In genomic region chr20:9515211-9515580, GRCh38 we compare ENCODE assay signal across 17 cellular contexts. TPM values are rescaled to one million over a fixed set of nuclear protein-coding genes. Genes with fewer than 3 reads are reported as not detected.
DNase-seq lines count a peak whose midpoint lies in the region; ATAC-seq, FAIRE-seq and TF ChIP-seq lines count a peak whose summit lies in the region.
"Had no signal": no experiment of that assay in that cellular context is flagged by ENCODE, and none has a peak within 500 bp of the region (broad histone marks: within the 10 kb centered on the region; RNA-seq: fewer than 3 reads in every experiment).

No MANE protein-coding gene starts in this region.

- H3K4me3 ChIP-seq in HUES64 (ENCODE audit: low read length) (peak overlapping the region; percentile 63), H1 (ENCODE audit: extremely low read depth in 1 of 4, insufficient read depth in 2 of 4, low read depth in 3 of 4, low read length in 4 of 4) (peak overlapping the region; percentile 17 to 63 (median 48); a peak in 7 of 8 replicates), neural progenitor cell (peak overlapping the region; percentile 48)
- H3K4me3 ChIP-seq: HAP-1, lung had no signal

- no peak overlapping the region for H2AK5ac ChIP-seq in H1 (ENCODE audit: low read depth, low read length)

- H3K4ac ChIP-seq in H1 (replicated peaks; ENCODE audit: insufficient read length, low read depth, low read length): no peak overlapping the region

- H2BK12ac ChIP-seq in H1 (ENCODE audit: low read depth, low read length): no peak overlapping the region

- POLR2A ChIA-PET in H1 (lab: Charles Lee; ENCODE audit: partially characterized antibody): no interaction called here

- H3K79me2 ChIP-seq in H1 (ENCODE audit: control insufficient read depth in 1 of 2, insufficient read depth in 2 of 2, low read length in 2 of 2) (no peaks in the 10 kb centered on the region), neural progenitor cell (ENCODE audit: low read depth) (no peaks in the 10 kb centered on the region)

- no peaks in the 10 kb centered on the region for H3K36me3 ChIP-seq in HUES64 (ENCODE audit: insufficient read depth, low read length)
- no peaks in the 10 kb centered on the region for H3K36me3 ChIP-seq in H1 (ENCODE audit: control insufficient read depth in 2 of 4, insufficient read depth in 4 of 4, low read length in 3 of 4)
- no peaks in the 10 kb centered on the region for H3K36me3 ChIP-seq in neural progenitor cell
- H3K36me3 ChIP-seq: HAP-1 had no signal

- H2BK15ac ChIP-seq in H1 (ENCODE audit: low read length): no peak overlapping the region; the same call in 1 of the 2 replicates

- H3K27ac Mint-ChIP-seq in CD14-positive monocyte (peak overlapping the region in 1 of 7 donors; percentile 24), neural progenitor cell (no peak overlapping the region)
- no peak overlapping the region for H3K27ac Mint-ChIP-seq in activated T-helper 17 cell treated with anti-CD3 and anti-CD28 coated beads, Interleukin-2, amount 50 U/mL, for 72 hours
- H3K27ac Mint-ChIP-seq: activated CD4-positive, alpha-beta T cell treated with anti-CD3 and anti-CD28 coated beads, Interleukin-2, amount 10 ng/mL, durations not matched to agents 7 days and 5 days had no signal

- peaks cover 100% of the 10 kb centered on the region for H3K27me3 ChIP-seq in HUES64 (ENCODE audit: insufficient read depth, low read length)
- peaks cover 51 to 93% (median 72%) of the 10 kb centered on the region in 4 experiments for H3K27me3 ChIP-seq in H1 (replicated peaks in 1 of 4; ENCODE audit: control insufficient read depth in 3 of 4, extremely low read depth in 1 of 4, insufficient read depth in 3 of 4, low read length in 3 of 4)
- H3K27me3 ChIP-seq in neural progenitor cell: peaks cover 96% of the 10 kb centered on the region

- TF ChIP-seq CTCF in CD14-positive monocyte (IDR thresholded peaks at IDR 0.05): no peak
- no peak for TF ChIP-seq CTCF in H1 (IDR thresholded peaks at IDR 0.05; ENCODE audit: control extremely low read depth in 1 of 3, insufficient read depth in 1 of 3, low read depth in 1 of 3, low read length in 3 of 3)
- TF ChIP-seq CTCF in neural progenitor cell (IDR thresholded peaks at IDR 0.05): no peak

- no peak for TF ChIP-seq RAD21 in H1 (IDR thresholded peaks at IDR 0.05 in 1 of 2, conservative IDR thresholded peaks at IDR 0.05 in 1 of 2; ENCODE audit: low read depth in 2 of 2, low read length in 2 of 2)

- DNase-seq in CD14-positive monocyte (ENCODE audit: low spot score): no peak
- no peak for DNase-seq in H1 (ENCODE audit: low read depth in 1 of 2, low spot score in 2 of 2)
- DNase-seq in neural progenitor cell (ENCODE audit: low spot score): no peak
- no peak for DNase-seq in NAMALWA (ENCODE audit: low spot score)
- DNase-seq in GM12891 (ENCODE audit: insufficient read length, low spot score): no peak
- DNase-seq: activated CD4-positive, alpha-beta T cell treated with anti-CD3 and anti-CD28 coated beads, Interleukin-2, amount 10 ng/mL, durations not matched to agents 7 days and 5 days; activated naive CD4-positive, alpha-beta T cell; foreskin keratinocyte; NCI-H2029; stimulated activated CD4-positive, alpha-beta T cell treated with anti-CD3 and anti-CD28 coated beads, Interleukin-4, amount 100 ng/mL, for 1 hour; stimulated activated naive CD8-positive, alpha-beta T cell treated with anti-CD3 and anti-CD28 coated beads, Interleukin-15, Interleukin-2, amounts not matched to agents 100 U/mL and 50 U/mL, for 24 hours had no signal

- no peak overlapping the region for H3K56ac ChIP-seq in H1 (replicated peaks; ENCODE audit: insufficient read length, low read depth, low read length)

- H2BK5ac ChIP-seq in H1 (ENCODE audit: low read depth, low read length): no peak overlapping the region

- 0 out of 2 replicates have a peak overlapping the region, but pooled peaks have one; percentile 21 for H3K18ac ChIP-seq in H1 (ENCODE audit: extremely low read depth, low read length)

- no peak overlapping the region for H3K14ac ChIP-seq in H1 (ENCODE audit: insufficient read length)

- CTCF ChIA-PET in H1 (lab: Charles Lee; ENCODE audit: partially characterized antibody): interaction anchor here (0.9 to 10.5 kb wide), 8 partner anchors 11 to 397 kb away, joined by 3 to 79 read pairs (median 4); no protein-coding TSS in a partner anchor

- 14% methylated on average over 13 of the region's 13 CpGs for WGBS in HUES64
- 8% methylated on average over 13 of the region's 13 CpGs; no CpG with 5 or more reads in 1 of the 2 experiments for WGBS in H1 (ENCODE audit: extremely low coverage in 1 of 2, insufficient coverage in 1 of 2, insufficient read length in 1 of 2, insufficient replicate concordance in 2 of 2, low coverage in 1 of 2, low lambda C conversion rate in 2 of 2, missing lambda C conversion rate in 1 of 2), 2 experiments

- no peak for TF ChIP-seq EP300 in H1 (IDR thresholded peaks at IDR 0.05; ENCODE audit: borderline replicate concordance in 1 of 2, low read depth in 2 of 2, low read length in 2 of 2)

- H4K5ac ChIP-seq in H1 (ENCODE audit: insufficient read length, low read depth, low read length): no peak overlapping the region

- H3K36me3 Mint-ChIP-seq in CD14-positive monocyte (peaks cover 18 to 23% of the 10 kb centered on the region in 2 donors), neural progenitor cell (peaks cover 3% of the 10 kb centered on the region)
- H3K36me3 Mint-ChIP-seq in activated T-helper 17 cell treated with anti-CD3 and anti-CD28 coated beads, Interleukin-2, amount 50 U/mL, for 72 hours (ENCODE audit: low read depth): no peaks in the 10 kb centered on the region

- H3K9me3 ChIP-seq in HUES64 (ENCODE audit: insufficient read depth, low read depth, low read length) (no peaks in the 10 kb centered on the region), H1 (ENCODE audit: insufficient read depth in 2 of 2, low read depth in 1 of 2, low read length in 1 of 2) (no peaks in the 10 kb centered on the region), neural progenitor cell (ENCODE audit: low read depth) (no peaks in the 10 kb centered on the region)
- H3K9me3 ChIP-seq: HAP-1 had no signal

- peaks cover 43% of the 10 kb centered on the region for H3K4me1 Mint-ChIP-seq in CD14-positive monocyte
- peaks cover 55% of the 10 kb centered on the region for H3K4me1 Mint-ChIP-seq in neural progenitor cell
- H3K4me1 Mint-ChIP-seq in activated T-helper 17 cell treated with anti-CD3 and anti-CD28 coated beads, Interleukin-2, amount 50 U/mL, for 72 hours: no peaks in the 10 kb centered on the region
- H3K4me1 Mint-ChIP-seq: activated CD4-positive, alpha-beta T cell treated with anti-CD3 and anti-CD28 coated beads, Interleukin-2, amount 10 ng/mL, durations not matched to agents 7 days and 5 days had no signal

- intact Hi-C loops in CD14-positive monocyte (cut with micrococcal nuclease): no loop called here

- H3K9me3 Mint-ChIP-seq in CD14-positive monocyte (peaks cover 0 to 16% (median 6%) of the 10 kb centered on the region in 7 donors), neural progenitor cell (peaks cover 10% of the 10 kb centered on the region)
- H3K9me3 Mint-ChIP-seq in activated T-helper 17 cell treated with anti-CD3 and anti-CD28 coated beads, Interleukin-2, amount 50 U/mL, for 72 hours: no peaks in the 10 kb centered on the region
- H3K9me3 Mint-ChIP-seq: activated CD4-positive, alpha-beta T cell treated with anti-CD3 and anti-CD28 coated beads, Interleukin-2, amount 10 ng/mL, durations not matched to agents 7 days and 5 days had no signal

- peak overlapping the region; percentile 74 to 93 for H3K4me2 ChIP-seq in H1 (ENCODE audit: insufficient read depth in 1 of 2, low read depth in 2 of 2, low read length in 2 of 2)
- H3K4me2 ChIP-seq in neural progenitor cell: peak overlapping the region; percentile 92

- H2AFZ ChIP-seq in H1 (ENCODE audit: low read length) (no peak overlapping the region), neural progenitor cell (replicated peaks) (no peak overlapping the region)

- no peak overlapping the region for H2BK120ac ChIP-seq in H1 (replicated peaks; ENCODE audit: low read depth, low read length)

- H4K91ac ChIP-seq in H1 (replicated peaks; ENCODE audit: insufficient read length, low read length): no peak overlapping the region

- H3K4me1 ChIP-seq in HUES64 (ENCODE audit: insufficient read depth, low read length) (peaks cover 46% of the 10 kb centered on the region), H1 (replicated peaks in 1 of 4; ENCODE audit: control insufficient read depth in 3 of 4, insufficient read depth in 4 of 4, low read length in 3 of 4) (peaks cover 4 to 31% (median 14%) of the 10 kb centered on the region in 4 experiments; a peak in 6 of 7 replicates), neural progenitor cell (peaks cover 51% of the 10 kb centered on the region)
- H3K4me1 ChIP-seq: foreskin keratinocyte, HAP-1 had no signal

- no peak for TF ChIP-seq POLR2A in H1 (IDR thresholded peaks at IDR 0.05; ENCODE audit: control extremely low read depth in 1 of 2, low read depth in 2 of 2, low read length in 2 of 2)
- TF ChIP-seq POLR2A in GM12891 (IDR thresholded peaks at IDR 0.05; ENCODE audit: low read depth, low read length): no peak

- H3K23me2 ChIP-seq in H1 (ENCODE audit: low read depth, low read length): peaks cover 14% of the 10 kb centered on the region; the same call in 1 of the 2 replicates

- H3K4me3 Mint-ChIP-seq in CD14-positive monocyte (peak overlapping the region; percentile 79 to 92), neural progenitor cell (peak overlapping the region; percentile 87)
- H3K4me3 Mint-ChIP-seq in activated T-helper 17 cell treated with anti-CD3 and anti-CD28 coated beads, Interleukin-2, amount 50 U/mL, for 72 hours: no peak overlapping the region
- H3K4me3 Mint-ChIP-seq: activated CD4-positive, alpha-beta T cell treated with anti-CD3 and anti-CD28 coated beads, Interleukin-2, amount 10 ng/mL, durations not matched to agents 7 days and 5 days had no signal

- no peak overlapping the region for H3K23ac ChIP-seq in H1 (ENCODE audit: insufficient read length)

- FAIRE-seq in H1 (lab: Jason Lieb, UNC): no peak
- FAIRE-seq in GM12891 (lab: Jason Lieb, UNC): no peak
- FAIRE-seq: HepG2 had no signal

- no peaks in the 10 kb centered on the region for H4K20me1 ChIP-seq in H1 (replicated peaks in 1 of 2; ENCODE audit: control insufficient read depth in 1 of 2, insufficient read depth in 2 of 2, low read length in 2 of 2)
- H4K20me1 ChIP-seq in neural progenitor cell (ENCODE audit: low read depth): peaks cover 19% of the 10 kb centered on the region

- H3K27me3 Mint-ChIP-seq in CD14-positive monocyte (ENCODE audit: low read depth in 3 of 3): peaks cover 75 to 87% (median 82%) of the 10 kb centered on the region in 3 donors
- H3K27me3 Mint-ChIP-seq in neural progenitor cell (ENCODE audit: insufficient read depth, low read depth): peaks cover 55% of the 10 kb centered on the region
- peaks cover 48% of the 10 kb centered on the region for H3K27me3 Mint-ChIP-seq in activated T-helper 17 cell treated with anti-CD3 and anti-CD28 coated beads, Interleukin-2, amount 50 U/mL, for 72 hours

- no peak overlapping the region for H3K27ac ChIP-seq in HUES64 (ENCODE audit: low read depth, low read length)
- H3K27ac ChIP-seq in H1 (ENCODE audit: low read depth, low read length): no peak overlapping the region
- H3K27ac ChIP-seq in neural progenitor cell: no peak overlapping the region
- H3K27ac ChIP-seq: foreskin keratinocyte had no signal

- H3K9ac ChIP-seq in HUES64 (ENCODE audit: low read depth, low read length) (no peak overlapping the region), H1 (replicated peaks in 1 of 4; ENCODE audit: extremely low read depth in 1 of 4, low read depth in 3 of 4, low read length in 3 of 4) (no peak overlapping the region), neural progenitor cell (no peak overlapping the region)

- no peaks in the 10 kb centered on the region for H3K79me1 ChIP-seq in H1 (ENCODE audit: low read depth, low read length)

- no peak overlapping the region for H4K8ac ChIP-seq in H1 (ENCODE audit: extremely low read depth, insufficient read depth, low read length)

- ATAC-seq in GM19455 (IDR thresholded peaks at IDR 0.05; ENCODE audit: unreplicated experiment): no peak
- no peak for ATAC-seq in activated T-helper 17 cell treated with anti-CD3 and anti-CD28 coated beads, Interleukin-2, amount 50 U/mL, for 72 hours (replicated peaks)
- ATAC-seq: stimulated activated naive CD8-positive, alpha-beta T cell treated with anti-CD3 and anti-CD28 coated beads, Interleukin-15, Interleukin-2, amounts not matched to agents 100 U/mL and 50 U/mL, for 24 hours had no signal

- peaks cover 39% of the 10 kb centered on the region for H3F3A ChIP-seq in neural progenitor cell (ENCODE audit: low read depth)

- H2BK20ac ChIP-seq in H1 (ENCODE audit: low read length): no peak overlapping the region

RNA-seq across cellular contexts. Expression of gene LAMP5, which starts 0.8 kb away (rescaled TPM):
- polyA plus RNA-seq in CD14-positive monocyte: 1 to 10 TPM; 1.5 to 2.6 TPM
- 1.7 TPM for polyA plus RNA-seq in HUES64 (2013, experiment 1 of 2)
- polyA plus RNA-seq in HUES64 (2013, experiment 2 of 2): 2.5 TPM
- 0.22 and 0.31 TPM in 2 replicates for total RNA-seq in H1 (2021; fragmentation: NEBNext Ultra II Directional; extraction: Animal tissue kit (Norgen Biotek cat#: 25700))
- 0.66 and 1.9 TPM in 2 replicates for polyA plus RNA-seq in H1 (2011; rRNA removed)
- 1.2 TPM for polyA plus RNA-seq in H1 (2011; cell fraction: cytosol; rRNA removed)
- 1.6 TPM for polyA plus RNA-seq in H1 (2011; cell fraction: nucleus; rRNA removed)
- 0.50 to 1.0 TPM (median 0.89 TPM) in 4 replicates for polyA plus RNA-seq in H1 (2012, experiment 1 of 2)
- 1.2 TPM for polyA plus RNA-seq in H1 (2012, experiment 2 of 2)
- polyA plus RNA-seq in H1 (2013, experiment 1 of 2): 0.41 TPM
- polyA plus RNA-seq in H1 (2013, experiment 2 of 2): 0.35 TPM
- polyA minus RNA-seq in H1 (2011; rRNA and poly(A)+ RNA removed): 0.44 and 0.54 TPM in 2 replicates
- not detected for polyA minus RNA-seq in H1 (2011; cell fraction: cytosol; rRNA and poly(A)+ RNA removed)
- polyA minus RNA-seq in H1 (2011; cell fraction: nucleus; rRNA and poly(A)+ RNA removed): not detected
- 2.6 and 3.2 TPM in 2 replicates for total RNA-seq in neural progenitor cell (ENCODE audit: low replicate concordance)
- not detected for total RNA-seq in activated T-helper 17 cell treated with anti-CD3 and anti-CD28 coated beads, Interleukin-2, amount 50 U/mL, for 72 hours
- polyA plus RNA-seq in GM12891 (2012; ENCODE audit: low read depth, missing spikeins): 0.18 TPM
- total RNA-seq: activated CD4-positive, alpha-beta T cell treated with anti-CD3 and anti-CD28 coated beads, Interleukin-2, amount 10 ng/mL, durations not matched to agents 7 days and 5 days; foreskin keratinocyte; HepG2 had no signal
- polyA plus RNA-seq: foreskin keratinocyte, HepG2 had no signal
